In the genomic region with DNA sequence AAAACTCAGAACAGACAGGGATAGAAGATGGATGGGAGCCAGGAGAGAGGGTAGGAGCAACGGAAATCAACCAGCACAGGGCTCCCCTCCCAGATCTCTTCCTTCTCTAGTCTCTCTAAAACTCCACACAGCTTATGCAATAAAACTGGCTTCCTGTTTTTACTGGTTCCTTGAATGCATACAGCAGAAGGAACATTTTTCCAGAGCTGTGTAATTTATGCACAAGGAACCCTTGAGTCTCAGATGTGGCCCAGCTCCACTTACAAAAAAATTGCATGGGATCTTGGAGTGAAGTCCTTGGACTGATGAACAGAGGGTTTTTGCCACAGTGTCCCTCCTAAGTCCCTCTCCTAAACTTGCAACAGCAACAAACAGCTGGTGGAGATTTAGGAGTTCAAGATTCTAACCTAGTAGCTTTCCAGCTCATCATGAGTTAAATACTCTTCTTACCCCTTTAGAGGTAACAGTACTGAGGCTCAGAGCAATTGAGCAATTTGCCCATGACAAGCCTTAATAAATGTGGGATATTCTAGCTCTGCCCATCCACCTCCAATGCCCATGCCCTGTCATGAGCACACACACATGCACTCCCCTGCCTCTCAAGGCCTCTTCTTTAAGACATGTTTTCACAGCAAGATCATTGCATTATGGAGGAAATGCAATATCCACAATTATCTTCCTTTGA, we compare ENCODE assay signal across 11 cellular contexts. TPM values are rescaled to one million over a fixed set of nuclear protein-coding genes. Genes with fewer than 3 reads are reported as not detected.
DNase-seq lines count a peak whose midpoint lies in the region; ATAC-seq, FAIRE-seq and TF ChIP-seq lines count a peak whose summit lies in the region.
"Had no signal": no experiment of that assay in that cellular context is flagged by ENCODE, and none has a peak within 500 bp of the region (broad histone marks: within the 10 kb centered on the region; RNA-seq: fewer than 3 reads in every experiment).

No MANE protein-coding gene starts in this region.

- TF ChIP-seq POLR2A in adrenal gland (IDR thresholded peaks at IDR 0.05) (no peak), H54 (IDR thresholded peaks at IDR 0.05; ENCODE audit: low read depth, low read length) (no peak)

- peak overlapping the region in 3 of 5 donors; percentile 15 to 59 (median 35) for H3K27ac ChIP-seq in adrenal gland
- peak overlapping the region; percentile 69 for H3K27ac ChIP-seq in left ventricle myocardium inferior (replicated peaks)
- H3K27ac ChIP-seq in tibial artery = peak overlapping the region; percentile 69 to 82

- DNase-seq in LHCN-M2 (ENCODE audit: low read depth) (peak; percentile 46), adrenal gland (no peak), left ventricle myocardium inferior (no peak), tibial artery (no peak), NCI-H526 treated with DMSO at 0.1 percent for 48 hours (lab: John Stamatoyannopoulos, UW) (no peak), H54 (ENCODE audit: insufficient read length, low spot score) (no peak)
- DNase-seq: effector CD4-positive, alpha-beta T cell; NCI-H1436 treated with DMSO at 0.1 percent for 48 hours had no signal

- intact Hi-C loops in adrenal gland (cut with DNase I) (loop anchor here in 1 of 2 donors (10.0 kb wide), 1 partner anchor 57 kb away; no protein-coding TSS in a partner anchor), left ventricle myocardium inferior (cut with micrococcal nuclease) (no loop called here), tibial artery (cut with DNase I; ENCODE audit: low total_unique reads) (loop anchor here (10.0 kb wide), 1 partner anchor 57 kb away; no protein-coding TSS in a partner anchor)

- H3K27me3 ChIP-seq in adrenal gland (no peaks in the 10 kb centered on the region), left ventricle myocardium inferior (ENCODE audit: low read depth) (no peaks in the 10 kb centered on the region), tibial artery (no peaks in the 10 kb centered on the region)

- FAIRE-seq in H54 (lab: Jason Lieb, UNC) = no peak
- FAIRE-seq: G401.6 had no signal

- ATAC-seq in GM21529 (IDR thresholded peaks at IDR 0.05; ENCODE audit: unreplicated experiment) (no peak), GM19463 (IDR thresholded peaks at IDR 0.05; ENCODE audit: unreplicated experiment) (no peak)

- H3K9me3 ChIP-seq in adrenal gland (replicated peaks in 1 of 3) (no peaks in the 10 kb centered on the region), left ventricle myocardium inferior (replicated peaks) (no peaks in the 10 kb centered on the region), tibial artery (no peaks in the 10 kb centered on the region)

- no peak for TF ChIP-seq CTCF in adrenal gland (IDR thresholded peaks at IDR 0.05)
- TF ChIP-seq CTCF in left ventricle myocardium inferior (IDR thresholded peaks at IDR 0.05; ENCODE audit: borderline replicate concordance) = no peak
- no peak for TF ChIP-seq CTCF in tibial artery (IDR thresholded peaks at IDR 0.05)

- H3K4me3 ChIP-seq in adrenal gland (no peak overlapping the region), left ventricle myocardium inferior (no peak overlapping the region), tibial artery (no peak overlapping the region)

- no peaks in the 10 kb centered on the region for H3K36me3 ChIP-seq in adrenal gland (replicated peaks in 1 of 2)
- H3K36me3 ChIP-seq in left ventricle myocardium inferior = no peaks in the 10 kb centered on the region
- peaks cover 0 to 4% (median 0%) of the 10 kb centered on the region in 3 donors for H3K36me3 ChIP-seq in tibial artery

- H3K4me1 ChIP-seq in adrenal gland (replicated peaks in 1 of 2) = peaks cover 9 to 16% of the 10 kb centered on the region in 2 donors
- H3K4me1 ChIP-seq in left ventricle myocardium inferior = peaks cover 30% of the 10 kb centered on the region
- peaks cover 0 to 63% (median 44%) of the 10 kb centered on the region in 4 donors for H3K4me1 ChIP-seq in tibial artery

- 14 to 39% (median 27%) methylated on average over 1 of the region's 1 CpG for WGBS in adrenal gland, 4 donors

RNA-seq across cellular contexts. Expression of a gene that starts 18.4 kb away (rescaled TPM):
- 24.9 and 31.5 TPM in 2 replicates for total RNA-seq in LHCN-M2 (2014; rRNA removed)
- 15.9 TPM for polyA plus RNA-seq in LHCN-M2 (2012)
- total RNA-seq in adrenal gland = 10 to 100 TPM; 14.4 to 52.3 (median 20.9) TPM
- 10 to 100 TPM; 15.7 to 35.5 (median 17.5) TPM for polyA plus RNA-seq in adrenal gland
- 9.6 TPM for total RNA-seq in left ventricle myocardium inferior

RNA-seq across cellular contexts. Expression of a gene that starts 23.5 kb away (rescaled TPM):
- total RNA-seq in LHCN-M2 (2014; rRNA removed) (not detected in 2 replicates), adrenal gland (1 to 10 TPM in 4 of 8 donors, under 1 TPM in 4; 0.09 to 2.8 (median 1.3) TPM), left ventricle myocardium inferior (2.4 TPM)
- polyA plus RNA-seq in LHCN-M2 (2012) = not detected
- 1 to 10 TPM in 2 of 3 donors, under 1 TPM in 1; 0.92 to 1.2 (median 1.0) TPM for polyA plus RNA-seq in adrenal gland
